In the genomic region with DNA sequence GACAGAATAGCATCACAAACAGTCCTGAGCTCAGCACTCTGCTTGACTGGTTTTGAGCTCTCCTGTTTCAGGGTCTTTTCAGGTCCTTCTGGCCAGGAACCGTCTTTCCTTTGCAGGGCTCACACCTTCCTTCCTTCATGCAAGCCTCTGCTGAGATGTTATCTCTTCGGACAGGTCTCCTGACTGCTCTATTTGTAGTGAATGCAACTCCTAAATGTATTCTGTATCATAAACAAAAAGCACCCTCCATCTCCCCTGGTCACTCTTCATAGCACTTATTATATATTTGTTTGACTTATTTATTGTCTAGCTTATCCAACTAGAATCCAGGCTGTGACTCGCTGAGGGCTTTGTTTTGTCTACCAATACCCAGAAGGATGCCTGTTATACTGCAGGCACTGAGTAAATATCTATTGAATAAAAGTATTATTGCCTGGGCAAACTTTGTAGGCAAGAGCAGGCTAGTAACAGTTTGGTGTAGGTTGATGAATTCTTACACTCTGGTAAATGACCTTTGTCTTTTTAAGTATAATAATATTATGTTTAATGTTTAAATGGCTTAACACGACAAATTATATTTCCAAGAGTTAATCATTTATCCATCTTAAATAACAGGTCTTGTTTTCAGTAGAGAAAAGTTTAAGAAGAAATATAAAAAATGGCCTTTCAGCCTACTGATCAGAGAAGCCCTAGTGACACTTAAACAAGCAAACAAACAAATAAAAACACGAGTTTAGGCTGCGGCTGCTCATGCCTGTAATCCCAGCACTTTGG, we compare ENCODE assay signal across 9 cellular contexts.
DNase-seq lines count a peak whose midpoint lies in the region; ATAC-seq and TF ChIP-seq lines count a peak whose summit lies in the region.
"Had no signal": no experiment of that assay in that cellular context is flagged by ENCODE, and none has a peak within 500 bp of the region (broad histone marks: within the 10 kb centered on the region; RNA-seq: fewer than 3 reads in every experiment).

No MANE protein-coding gene starts in this region.

- H3K14ac ChIP-seq in IMR-90 (replicated peaks; ENCODE audit: low read depth, low read length) (no peak overlapping the region), neuronal stem cell (ENCODE audit: low read length) (no peak overlapping the region)

- no peaks in the 10 kb centered on the region for H3K36me3 ChIP-seq in IMR-90 (ENCODE audit: control insufficient read depth, insufficient read depth, low read length)
- H3K36me3 ChIP-seq in adipocyte (ENCODE audit: control insufficient read depth, insufficient read depth, low read length, severe bottlenecking), result no peaks in the 10 kb centered on the region
- no peaks in the 10 kb centered on the region for H3K36me3 ChIP-seq in neuronal stem cell (replicated peaks in 1 of 2; ENCODE audit: control insufficient read depth in 2 of 2, insufficient read depth in 2 of 2, low read length in 2 of 2)
- H3K36me3 ChIP-seq: SJSA1 had no signal

- H3K18ac ChIP-seq in IMR-90 (ENCODE audit: low read depth, low read length) (peak overlapping the region; percentile 5; the same call in 1 of the 2 replicates), neuronal stem cell (ENCODE audit: low read length) (no peak overlapping the region)

- H3K79me1 ChIP-seq in IMR-90 (ENCODE audit: low read depth in 1 of 2, low read length in 2 of 2) (peaks cover 0 to 11% of the 10 kb centered on the region in 2 experiments; a peak in 2 of 4 replicates), neuronal stem cell (ENCODE audit: low read depth, low read length) (no peaks in the 10 kb centered on the region)

- no peak overlapping the region for H2BK5ac ChIP-seq in IMR-90 (ENCODE audit: low read depth, low read length, poor library complexity, severe bottlenecking)
- H2BK5ac ChIP-seq in neuronal stem cell (ENCODE audit: low read length), result no peak overlapping the region

- intact Hi-C loops in IMR-90 (cut with micrococcal nuclease), result loop anchor here (2.0 kb wide), 1 partner anchor 288 kb away; no protein-coding TSS in a partner anchor

- H3K9me3 ChIP-seq in IMR-90 (ENCODE audit: control insufficient read depth, insufficient read depth, low read length), result no peaks in the 10 kb centered on the region
- no peaks in the 10 kb centered on the region for H3K9me3 ChIP-seq in adipocyte (ENCODE audit: control insufficient read depth, low read length)
- peaks cover 0 to 2% of the 10 kb centered on the region in 2 donors for H3K9me3 ChIP-seq in neuronal stem cell (replicated peaks in 1 of 2; ENCODE audit: control insufficient read depth in 2 of 2, insufficient read depth in 1 of 2, low read depth in 1 of 2, low read length in 2 of 2)
- H3K9me3 ChIP-seq: SJSA1 had no signal

- H3K27me3 ChIP-seq in IMR-90 (ENCODE audit: control insufficient read depth, insufficient read depth, low read length), result no peaks in the 10 kb centered on the region
- no peaks in the 10 kb centered on the region for H3K27me3 ChIP-seq in adipocyte (replicated peaks; ENCODE audit: control insufficient read depth, insufficient read depth, low read length)
- no peaks in the 10 kb centered on the region for H3K27me3 ChIP-seq in neuronal stem cell (ENCODE audit: control insufficient read depth in 3 of 3, insufficient read depth in 3 of 3, low read depth in 1 of 3, low read length in 3 of 3)
- H3K27me3 ChIP-seq: SJSA1 had no signal

- dilution Hi-C loops in IMR-90 (cut with HindIII; ENCODE audit: low sequenced_read_pairs, unreplicated experiment), result no loop called here

- no peak for TF ChIP-seq POLR2A in IMR-90 (IDR thresholded peaks at IDR 0.05; ENCODE audit: low read depth, low read length)

- in situ Hi-C loops in IMR-90 (cut with MboI; ENCODE audit: low sequenced_read_pairs), result no loop called here

- H3K27ac ChIP-seq in IMR-90 (ENCODE audit: insufficient read depth, low read length) (no peak overlapping the region; the same call in 1 of the 2 replicates), neuronal stem cell (replicated peaks; ENCODE audit: low read length) (no peak overlapping the region)
- H3K27ac ChIP-seq: SJSA1 had no signal

- peak overlapping the region; percentile 64 for H2BK120ac ChIP-seq in IMR-90 (ENCODE audit: low read depth, low read length)
- H2BK120ac ChIP-seq in neuronal stem cell (ENCODE audit: low read depth, low read length), result no peak overlapping the region

- POLR2A ChIA-PET in IMR-90 (lab: Charles Lee; ENCODE audit: unreplicated experiment), result interaction anchor here (0.5 kb wide), 1 partner anchor 15 kb away, joined by 4 read pairs; no protein-coding TSS in a partner anchor

- H3K4me3 ChIP-seq in IMR-90 (ENCODE audit: insufficient read depth, low read depth, low read length) (no peak overlapping the region), adipocyte (ENCODE audit: low read length) (no peak overlapping the region), neuronal stem cell (ENCODE audit: low read length in 2 of 2) (no peak overlapping the region)
- H3K4me3 ChIP-seq: SJSA1 had no signal

- DNase-seq in COLO668 (lab: John Stamatoyannopoulos, UW; ENCODE audit: unreplicated experiment) (peak; percentile 26), IMR-90 (no peak), adipocyte (ENCODE audit: low read depth) (no peak), neuronal stem cell (ENCODE audit: low spot score) (no peak), anterior cingulate cortex (lab: John Stamatoyannopoulos, UW) (no peak), AML-193 (lab: John Stamatoyannopoulos, UW) (no peak)

- no peaks in the 10 kb centered on the region for H4K20me1 ChIP-seq in IMR-90 (ENCODE audit: insufficient read depth, low read length)

- peak overlapping the region; percentile 68; the same call in 1 of the 2 replicates for H2BK20ac ChIP-seq in IMR-90 (ENCODE audit: low read depth, low read length)

- no peak overlapping the region for H4K5ac ChIP-seq in IMR-90 (ENCODE audit: low read depth, low read length)

- H2AK5ac ChIP-seq in IMR-90 (ENCODE audit: low read depth, low read length) (no peak overlapping the region), neuronal stem cell (ENCODE audit: low read depth, low read length) (no peak overlapping the region)

- no peak for TF ChIP-seq RAD21 in IMR-90 (IDR thresholded peaks at IDR 0.05; ENCODE audit: low read length)

- H3K4ac ChIP-seq in IMR-90 (ENCODE audit: low read depth, low read length), result peak overlapping the region; percentile 37; the same call in 1 of the 2 replicates
- no peak overlapping the region for H3K4ac ChIP-seq in neuronal stem cell (ENCODE audit: low read length)

- H2BK15ac ChIP-seq in IMR-90 (ENCODE audit: low read depth, low read length) (no peak overlapping the region), neuronal stem cell (ENCODE audit: low read length) (no peak overlapping the region)

- ATAC-seq in IMR-90 (ENCODE audit: low read depth), result no peak
- no peak for ATAC-seq in esophagus mucosa
- ATAC-seq in HG03095 (IDR thresholded peaks at IDR 0.05; ENCODE audit: unreplicated experiment), result no peak

- BruUV-seq in IMR-90 (replicated peaks; lab: Mats Ljungman, UMichigan), result no TSS peak

- H3K9me1 ChIP-seq in IMR-90 (ENCODE audit: insufficient read depth, low read length), result peaks cover 5% of the 10 kb centered on the region

- H4K8ac ChIP-seq in IMR-90 (ENCODE audit: low read depth in 2 of 2, low read length in 2 of 2), result peak overlapping the region in 1 of 2 experiments; percentile 55; a peak in 1 of 4 replicates
- H4K8ac ChIP-seq in neuronal stem cell (ENCODE audit: low read depth, low read length), result no peak overlapping the region

- CTCF ChIA-PET in IMR-90 (lab: Yijun Ruan, JAX), result interaction anchor here (1.0 kb wide), 1 partner anchor 8 kb away, joined by 4 read pairs; no protein-coding TSS in a partner anchor

- no peak overlapping the region for H3K9ac ChIP-seq in IMR-90 (ENCODE audit: low read depth, low read length)
- peak overlapping the region; percentile 74 for H3K9ac ChIP-seq in adipocyte (ENCODE audit: low read length)
- no peak overlapping the region for H3K9ac ChIP-seq in neuronal stem cell (ENCODE audit: low read depth, low read length, poor library complexity)

- no CpG with 5 or more reads among the region's 6 CpGs for WGBS in IMR-90 (ENCODE audit: extremely low coverage in 2 of 2, insufficient read length in 1 of 2), 2 experiments
- no CpG with 5 or more reads among the region's 6 CpGs for WGBS in neuronal stem cell (ENCODE audit: extremely low coverage in 2 of 2, insufficient read length in 2 of 2, insufficient replicate concordance in 1 of 2), 2 donors

- no peak overlapping the region for H2AK9ac ChIP-seq in IMR-90 (replicated peaks; ENCODE audit: low read depth, low read length, poor library complexity)

- TF ChIP-seq CTCF in IMR-90 (conservative IDR thresholded peaks at IDR 0.05; ENCODE audit: low read depth, low read length), result no peak

- H4K91ac ChIP-seq in IMR-90 (ENCODE audit: insufficient read depth, low read depth, low read length) (no peak overlapping the region), neuronal stem cell (ENCODE audit: low read depth, low read length, poor library complexity) (no peak overlapping the region)

- H2AFZ ChIP-seq in IMR-90 (replicated peaks; ENCODE audit: low read length, poor library complexity) (peak overlapping the region; percentile 28), neuronal stem cell (ENCODE audit: low read length) (peak overlapping the region; percentile 44)

- H3K4me1 ChIP-seq in IMR-90 (ENCODE audit: control insufficient read depth, insufficient read depth, low read length) (peaks cover 23% of the 10 kb centered on the region), adipocyte (ENCODE audit: control insufficient read depth, insufficient read depth, low read length) (peaks cover 44% of the 10 kb centered on the region), neuronal stem cell (ENCODE audit: control insufficient read depth in 2 of 2, insufficient read depth in 1 of 2, low read depth in 1 of 2, low read length in 2 of 2) (peaks cover 15 to 26% of the 10 kb centered on the region in 2 donors)

- H3K4me2 ChIP-seq in IMR-90 (ENCODE audit: low read depth, low read length) (no peak overlapping the region), neuronal stem cell (ENCODE audit: insufficient read depth, low read length, poor library complexity, severe bottlenecking) (no peak overlapping the region)

- no peak overlapping the region for H3K56ac ChIP-seq in IMR-90 (ENCODE audit: extremely low read depth, insufficient read depth, low read length)

- H2BK12ac ChIP-seq in neuronal stem cell (ENCODE audit: low read length), result no peak overlapping the region

- no peak overlapping the region for H3K23ac ChIP-seq in IMR-90 (ENCODE audit: low read depth, low read length)
- no peak overlapping the region for H3K23ac ChIP-seq in neuronal stem cell (ENCODE audit: low read depth, low read length, poor library complexity)

TF ChIP-seq in IMR-90, 13 proteins besides CTCF, POLR2A, EP300 and RAD21 (continues in another document):
- no peak for TF ChIP-seq NFE2L2 (IDR thresholded peaks at IDR 0.05; ENCODE audit: low read depth, low read length)
- no peak for TF ChIP-seq CHD1 (IDR thresholded peaks at IDR 0.05; ENCODE audit: low read depth, low read length)
- no peak for TF ChIP-seq BHLHE40 (IDR thresholded peaks at IDR 0.05; ENCODE audit: low read depth, low read length)
- no peak for TF ChIP-seq CEBPB (IDR thresholded peaks at IDR 0.05; ENCODE audit: low read depth, low read length)
- TF ChIP-seq RFX5 (IDR thresholded peaks at IDR 0.05; ENCODE audit: low read depth, low read length), result no peak
- TF ChIP-seq RCOR1 (IDR thresholded peaks at IDR 0.05; ENCODE audit: insufficient replicate concordance, low read length), result no peak
- no peak for TF ChIP-seq MAFK (IDR thresholded peaks at IDR 0.05; ENCODE audit: low read depth, low read length)
